8 cellular contexts compared by ENCODE assay signal in the genomic region with DNA sequence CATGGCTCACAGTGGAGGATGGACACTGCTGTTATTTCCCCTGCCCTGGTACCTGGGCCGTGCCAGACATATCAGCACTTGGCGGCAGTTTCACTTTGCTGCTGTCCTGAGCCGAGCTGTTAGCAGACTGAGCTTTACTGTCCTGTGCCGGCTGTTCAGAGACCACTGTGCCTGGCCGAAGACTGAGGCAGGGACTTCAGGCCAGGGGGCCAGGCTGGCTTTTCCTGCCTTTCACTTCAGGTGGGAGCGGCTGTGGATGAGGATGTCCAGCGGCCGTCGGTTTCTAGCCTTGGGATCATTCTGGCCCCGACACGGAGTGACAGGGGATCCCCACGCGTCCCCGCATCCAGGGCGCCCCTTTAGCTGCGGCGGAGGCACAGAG. TPM values are rescaled to one million over a fixed set of nuclear protein-coding genes. Genes with fewer than 3 reads are reported as not detected.
A peak's percentile ranks its signal among the peaks of the same experiment; 100 is the strongest.
DNase-seq lines count a peak whose midpoint lies in the region; ATAC-seq, FAIRE-seq and TF ChIP-seq lines count a peak whose summit lies in the region.

No MANE protein-coding gene starts in this region.

- H3K36me3 Mint-ChIP-seq in activated CD4-positive, alpha-beta memory T cell treated with anti-CD3 and anti-CD28 coated beads for 36 hours: peaks cover 19% of the 10 kb centered on the region

- H3K27me3 Mint-ChIP-seq in activated CD4-positive, alpha-beta memory T cell treated with anti-CD3 and anti-CD28 coated beads for 36 hours: no peaks in the 10 kb centered on the region

- peak overlapping the region; percentile 86 for H3K27ac Mint-ChIP-seq in activated CD4-positive, alpha-beta memory T cell treated with anti-CD3 and anti-CD28 coated beads for 36 hours

- no peak for FAIRE-seq in HTR-8/SVneo (lab: Jason Lieb, UNC)

- peak overlapping the region; percentile 90 for H3K4me3 Mint-ChIP-seq in activated CD4-positive, alpha-beta memory T cell treated with anti-CD3 and anti-CD28 coated beads for 36 hours

- peaks cover 41% of the 10 kb centered on the region for H3K4me1 Mint-ChIP-seq in activated CD4-positive, alpha-beta memory T cell treated with anti-CD3 and anti-CD28 coated beads for 36 hours (ENCODE audit: low read depth)

- H3K36me3 ChIP-seq in ES-I3 (ENCODE audit: insufficient read depth, low read length): no peaks in the 10 kb centered on the region

- intact Hi-C loops in activated CD4-positive, alpha-beta memory T cell treated with anti-CD3 and anti-CD28 coated beads for 36 hours (cut with micrococcal nuclease): loop anchor here (5.0 to 10.0 kb wide), 2 partner anchors 73 to 425 kb away; a partner anchor contains a TSS
- intact Hi-C loops in left cardiac atrium (cut with DNase I): no loop called here

- H3K4me3 ChIP-seq in retinal pigment epithelial cell (ENCODE audit: low read length): peak overlapping the region; percentile 42

- ATAC-seq in left cardiac atrium: peak; percentile 19 to 21
- no peak for ATAC-seq in GM19328 (IDR thresholded peaks at IDR 0.05; ENCODE audit: unreplicated experiment)
- no peak for ATAC-seq in HG02678 (IDR thresholded peaks at IDR 0.05; ENCODE audit: unreplicated experiment)

- POLR2A ChIA-PET in activated CD4-positive, alpha-beta memory T cell treated with anti-CD3 and anti-CD28 coated beads for 36 hours (lab: Charles Lee): interaction anchor here (0.7 to 2.0 kb wide), 2 partner anchors 11 to 14 kb away, joined by 4 to 11 read pairs; no protein-coding TSS in a partner anchor

- no peaks in the 10 kb centered on the region for H3K9me3 ChIP-seq in ES-I3 (ENCODE audit: control insufficient read depth, insufficient read depth, low read length)

- peaks cover 7% of the 10 kb centered on the region; the same call in 1 of the 2 replicates for H3K4me1 ChIP-seq in ES-I3 (ENCODE audit: insufficient read depth, low read length)

- peak; percentile 34 for DNase-seq in activated CD4-positive, alpha-beta memory T cell treated with anti-CD3 and anti-CD28 coated beads for 36 hours
- DNase-seq in left cardiac atrium (no peak), retinal pigment epithelial cell (ENCODE audit: low read depth) (no peak), COR-L47 (lab: John Stamatoyannopoulos, UW) (no peak), HTR-8/SVneo (ENCODE audit: insufficient read length, low spot score) (no peak)

- no peak for TF ChIP-seq CTCF in retinal pigment epithelial cell (conservative IDR thresholded peaks at IDR 0.05; ENCODE audit: low read depth, low read length)

- no peaks in the 10 kb centered on the region for H3K9me3 Mint-ChIP-seq in activated CD4-positive, alpha-beta memory T cell treated with anti-CD3 and anti-CD28 coated beads for 36 hours

- CTCF ChIA-PET in activated CD4-positive, alpha-beta memory T cell treated with anti-CD3 and anti-CD28 coated beads for 36 hours (lab: Charles Lee): interaction anchor here (1.0 to 2.1 kb wide), 5 partner anchors 8 to 78 kb away, joined by 3 to 8 read pairs (median 4); no protein-coding TSS in a partner anchor

- peak overlapping the region; percentile 58; the same call in 1 of the 2 replicates for H3K9ac ChIP-seq in ES-I3 (ENCODE audit: low read depth, low read length)

RNA-seq across cellular contexts. Expression of a gene that starts 1.0 kb away (rescaled TPM):
- 10 to 100 TPM; 15.9 to 17.2 TPM for total RNA-seq in activated CD4-positive, alpha-beta memory T cell treated with anti-CD3 and anti-CD28 coated beads for 36 hours
- 1 to 10 TPM; 2.4 to 5.1 TPM for total RNA-seq in left cardiac atrium

Comparison
In these comparisons a context has a peak if more than half of its experiments do, and no peak if none do; other contexts are left out.
1. ATAC-seq: peak in left cardiac atrium (2 of 2); none in GM19328 (single experiment) and HG02678 (single experiment).